Comparison of ENCODE assay signal across 12 cellular contexts in genomic region chr7:1156782-1157535, GRCh38. TPM values are rescaled to one million over a fixed set of nuclear protein-coding genes. Genes with fewer than 3 reads are reported as not detected.
DNase-seq lines count a peak whose midpoint lies in the region; ATAC-seq and TF ChIP-seq lines count a peak whose summit lies in the region.
"Had no signal": no experiment of that assay in that cellular context is flagged by ENCODE, and none has a peak within 500 bp of the region (broad histone marks: within the 10 kb centered on the region; RNA-seq: fewer than 3 reads in every experiment).

No MANE protein-coding gene starts in this region.

- DNase-seq in GM23248 = peak; percentile 73
- DNase-seq in PC-3 = peak; percentile 84
- DNase-seq in epithelial cell of esophagus (ENCODE audit: low read depth) = peak; percentile 54
- DNase-seq in renal cortical epithelial cell (ENCODE audit: low read depth) = peak; percentile 62
- no peak for DNase-seq in posterior vena cava (ENCODE audit: low spot score)
- no peak for DNase-seq in stimulated activated naive CD4-positive, alpha-beta T cell (lab: John Stamatoyannopoulos, UW)
- no peak for DNase-seq in cerebellar nuclear complex (lab: John Stamatoyannopoulos, UW)
- no peak for DNase-seq in AML-193 (lab: John Stamatoyannopoulos, UW)
- DNase-seq: central memory CD4-positive, alpha-beta T cell; heart right ventricle; NCI-H1694; SHP77 treated with DMSO at 0.1 percent for 48 hours had no signal

- peaks cover 14% of the 10 kb centered on the region; the same call in 1 of the 2 replicates for H3F3A ChIP-seq in GM23248 (ENCODE audit: insufficient read depth)
- peaks cover 5% of the 10 kb centered on the region for H3F3A ChIP-seq in PC-3 (ENCODE audit: low read length, unreplicated experiment)

- 47 to 54% methylated on average over 9 to 10 of the region's 10 CpGs for WGBS in GM23248 (ENCODE audit: low coverage in 1 of 2, low lambda C conversion rate in 2 of 2, missing lambda C conversion rate in 2 of 2), 2 experiments

- H2AFZ ChIP-seq in GM23248 (no peak overlapping the region), PC-3 (ENCODE audit: low read length) (no peak overlapping the region)

- no peaks in the 10 kb centered on the region for H3K9me2 ChIP-seq in GM23248 (ENCODE audit: insufficient read depth)
- no peaks in the 10 kb centered on the region for H3K9me2 ChIP-seq in PC-3 (replicated peaks; ENCODE audit: low read length)

- peaks cover 19% of the 10 kb centered on the region for H3K4me1 ChIP-seq in GM23248 (ENCODE audit: insufficient read depth)
- peaks cover 28% of the 10 kb centered on the region for H3K4me1 ChIP-seq in PC-3 (ENCODE audit: insufficient read depth, low read length)

- in situ Hi-C loops in GM23248 (cut with MboI) = no loop called here

- H3K27me3 ChIP-seq in GM23248 (replicated peaks; ENCODE audit: insufficient read depth) (no peaks in the 10 kb centered on the region), PC-3 (ENCODE audit: low read length) (no peaks in the 10 kb centered on the region)
- H3K27me3 ChIP-seq: heart right ventricle had no signal

- H3K4me3 ChIP-seq in GM23248 (no peak overlapping the region), PC-3 (ENCODE audit: low read length) (peak overlapping the region; percentile 88; the same call in 1 of the 2 replicates), epithelial cell of esophagus (ENCODE audit: low read length) (no peak overlapping the region)
- H3K4me3 ChIP-seq: heart right ventricle had no signal

- H3K9ac ChIP-seq in GM23248 = 0 out of 2 replicates have a peak overlapping the region, but pooled peaks have one; percentile 6
- peak overlapping the region; percentile 30; the same call in 1 of the 2 replicates for H3K9ac ChIP-seq in PC-3 (ENCODE audit: low read length)

- CTCF ChIA-PET in PC-3 (lab: Charles Lee) = interaction anchor here (0.6 to 1.8 kb wide), 6 partner anchors 8 to 242 kb away, joined by 3 to 11 read pairs (median 5); no protein-coding TSS in a partner anchor

- H3K79me2 ChIP-seq in GM23248 (ENCODE audit: insufficient read depth) (peaks cover 82% of the 10 kb centered on the region), PC-3 (ENCODE audit: low read length) (peaks cover 47% of the 10 kb centered on the region)

- POLR2A ChIA-PET in PC-3 (lab: Charles Lee; ENCODE audit: unreplicated experiment) = interaction anchor here (0.5 to 1.1 kb wide), 5 partner anchors 18 to 191 kb away, joined by 3 to 5 read pairs (median 3); partner anchors contain the start of gene COX19

- no TSS peak for BruUV-seq in PC-3 (replicated peaks; lab: Mats Ljungman, UMichigan)

- no peaks in the 10 kb centered on the region for H4K20me1 ChIP-seq in GM23248 (ENCODE audit: insufficient read depth)
- H4K20me1 ChIP-seq in PC-3 (ENCODE audit: low read length) = 0 out of 2 replicates have a peak, but pooled peaks cover 3% of the 10 kb centered on the region

- peak; percentile 67 for ATAC-seq in PC-3
- ATAC-seq: heart right ventricle had no signal

- peak overlapping the region; percentile 58 for H3K27ac ChIP-seq in GM23248
- peak overlapping the region; percentile 87 for H3K27ac ChIP-seq in PC-3 (ENCODE audit: low read length)
- H3K27ac ChIP-seq: heart right ventricle had no signal

- intact Hi-C loops in PC-3 (cut with micrococcal nuclease) = loop anchor here (1.0 to 2.0 kb wide), 2 partner anchors 20 to 70 kb away; no protein-coding TSS in a partner anchor
- intact Hi-C loops in posterior vena cava (cut with DNase I) = no loop called here

- H3K4me2 ChIP-seq in GM23248 (ENCODE audit: unreplicated experiment) = no peak overlapping the region
- peak overlapping the region; percentile 89 for H3K4me2 ChIP-seq in PC-3 (ENCODE audit: low read length)

- TF ChIP-seq CTCF in PC-3 (conservative IDR thresholded peaks at IDR 0.05; ENCODE audit: low read depth, low read length) (no peak), epithelial cell of esophagus (IDR thresholded peaks at IDR 0.05; ENCODE audit: insufficient read depth, low read depth, low read length, missing control alignments) (no peak)

- peaks cover 33% of the 10 kb centered on the region for H3K36me3 ChIP-seq in GM23248 (ENCODE audit: low read depth)
- H3K36me3 ChIP-seq in PC-3 (ENCODE audit: low read depth, low read length) = peaks cover 29% of the 10 kb centered on the region

- H3K9me3 ChIP-seq in GM23248 (ENCODE audit: low read depth) (no peaks in the 10 kb centered on the region), PC-3 (ENCODE audit: low read length) (no peaks in the 10 kb centered on the region)
- H3K9me3 ChIP-seq: heart right ventricle had no signal

RNA-seq across cellular contexts. Expression of gene ZFAND2A, which starts 3.0 kb away (rescaled TPM):
- 24.7 and 32.2 TPM in 2 replicates for total RNA-seq in GM23248 (2014; rRNA removed; shearing (Covaris generic))
- polyA plus RNA-seq in GM23248 (2016; fragmentation: Nextera tagmentation; extraction: Ambion mirVana) = 49.9 and 52.4 TPM in 2 replicates
- total RNA-seq in PC-3 (2014; rRNA removed) = 11.7 and 28.4 TPM in 2 replicates
- 9.9 and 21.4 TPM in 2 replicates for total RNA-seq in renal cortical epithelial cell
- 10 to 100 TPM; 22.6 to 30.9 TPM for total RNA-seq in posterior vena cava

Comparison
In these comparisons a context has a peak if more than half of its experiments do, and no peak if none do; other contexts are left out.
1. DNase-seq: peak in GM23248 (single experiment), PC-3 (single experiment), epithelial cell of esophagus (single experiment) and renal cortical epithelial cell (single experiment); none in posterior vena cava (single experiment), stimulated activated naive CD4-positive, alpha-beta T cell (0 of 6), cerebellar nuclear complex (0 of 2) and AML-193 (0 of 2).